2 cellular contexts compared by ENCODE assay signal in the genomic region with DNA sequence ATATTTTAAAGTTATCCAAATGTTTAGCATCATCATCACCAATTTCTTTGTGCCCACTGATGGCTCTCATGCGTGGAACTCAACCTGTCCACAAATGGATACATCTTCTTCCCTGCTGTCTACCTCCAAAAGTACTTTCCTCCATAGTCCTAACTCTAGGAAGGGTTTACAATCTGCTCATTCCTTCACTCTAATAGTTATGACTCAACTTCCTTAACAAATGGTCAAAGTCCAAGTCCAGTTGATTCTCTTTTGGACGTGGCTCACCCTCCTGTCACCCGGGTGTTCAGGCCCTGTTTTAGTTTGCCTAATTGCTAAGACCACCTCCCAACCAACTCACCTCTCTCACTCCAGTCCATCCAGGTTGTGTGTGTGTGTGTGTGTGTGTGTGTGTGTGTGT.
TF ChIP-seq lines count a peak whose summit lies in the region.

No MANE protein-coding gene starts in this region.

TF ChIP-seq in HCT116, 20 proteins besides CTCF, POLR2A, EP300 and RAD21 (continued from another document):
- TF ChIP-seq, protein P1, sequence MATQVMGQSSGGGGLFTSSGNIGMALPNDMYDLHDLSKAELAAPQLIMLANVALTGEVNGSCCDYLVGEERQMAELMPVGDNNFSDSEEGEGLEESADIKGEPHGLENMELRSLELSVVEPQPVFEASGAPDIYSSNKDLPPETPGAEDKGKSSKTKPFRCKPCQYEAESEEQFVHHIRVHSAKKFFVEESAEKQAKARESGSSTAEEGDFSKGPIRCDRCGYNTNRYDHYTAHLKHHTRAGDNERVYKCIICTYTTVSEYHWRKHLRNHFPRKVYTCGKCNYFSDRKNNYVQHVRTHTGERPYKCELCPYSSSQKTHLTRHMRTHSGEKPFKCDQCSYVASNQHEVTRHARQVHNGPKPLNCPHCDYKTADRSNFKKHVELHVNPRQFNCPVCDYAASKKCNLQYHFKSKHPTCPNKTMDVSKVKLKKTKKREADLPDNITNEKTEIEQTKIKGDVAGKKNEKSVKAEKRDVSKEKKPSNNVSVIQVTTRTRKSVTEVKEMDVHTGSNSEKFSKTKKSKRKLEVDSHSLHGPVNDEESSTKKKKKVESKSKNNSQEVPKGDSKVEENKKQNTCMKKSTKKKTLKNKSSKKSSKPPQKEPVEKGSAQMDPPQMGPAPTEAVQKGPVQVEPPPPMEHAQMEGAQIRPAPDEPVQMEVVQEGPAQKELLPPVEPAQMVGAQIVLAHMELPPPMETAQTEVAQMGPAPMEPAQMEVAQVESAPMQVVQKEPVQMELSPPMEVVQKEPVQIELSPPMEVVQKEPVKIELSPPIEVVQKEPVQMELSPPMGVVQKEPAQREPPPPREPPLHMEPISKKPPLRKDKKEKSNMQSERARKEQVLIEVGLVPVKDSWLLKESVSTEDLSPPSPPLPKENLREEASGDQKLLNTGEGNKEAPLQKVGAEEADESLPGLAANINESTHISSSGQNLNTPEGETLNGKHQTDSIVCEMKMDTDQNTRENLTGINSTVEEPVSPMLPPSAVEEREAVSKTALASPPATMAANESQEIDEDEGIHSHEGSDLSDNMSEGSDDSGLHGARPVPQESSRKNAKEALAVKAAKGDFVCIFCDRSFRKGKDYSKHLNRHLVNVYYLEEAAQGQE (IDR thresholded peaks at IDR 0.05; ENCODE audit: low read depth), result no peak
- TF ChIP-seq CEBPB (IDR thresholded peaks at IDR 0.05; ENCODE audit: low read depth) (no peak), EGR1 (IDR thresholded peaks at IDR 0.05; ENCODE audit: low read depth) (no peak), ELF1 (IDR thresholded peaks at IDR 0.05; ENCODE audit: borderline replicate concordance, low read depth) (no peak), POLR2AphosphoS5 (IDR thresholded peaks at IDR 0.05; ENCODE audit: low read depth, low read length) (no peak), MAX (IDR thresholded peaks at IDR 0.05) (no peak), TCF7L2 (IDR thresholded peaks at IDR 0.05; ENCODE audit: borderline replicate concordance, extremely low read depth, insufficient read depth, insufficient read length) (no peak), ZBTB33 (IDR thresholded peaks at IDR 0.05; ENCODE audit: extremely low read depth, insufficient replicate concordance, low read length) (no peak), JUND (IDR thresholded peaks at IDR 0.05) (peak; percentile 50), EZH2 (IDR thresholded peaks at IDR 0.05) (no peak)
TF ChIP-seq in HCT116: peak in this region for 3.

TF ChIP-seq in WTC11, 78 proteins besides CTCF, POLR2A, EP300 and RAD21 (continued from another document):
- TF ChIP-seq, protein P2, sequence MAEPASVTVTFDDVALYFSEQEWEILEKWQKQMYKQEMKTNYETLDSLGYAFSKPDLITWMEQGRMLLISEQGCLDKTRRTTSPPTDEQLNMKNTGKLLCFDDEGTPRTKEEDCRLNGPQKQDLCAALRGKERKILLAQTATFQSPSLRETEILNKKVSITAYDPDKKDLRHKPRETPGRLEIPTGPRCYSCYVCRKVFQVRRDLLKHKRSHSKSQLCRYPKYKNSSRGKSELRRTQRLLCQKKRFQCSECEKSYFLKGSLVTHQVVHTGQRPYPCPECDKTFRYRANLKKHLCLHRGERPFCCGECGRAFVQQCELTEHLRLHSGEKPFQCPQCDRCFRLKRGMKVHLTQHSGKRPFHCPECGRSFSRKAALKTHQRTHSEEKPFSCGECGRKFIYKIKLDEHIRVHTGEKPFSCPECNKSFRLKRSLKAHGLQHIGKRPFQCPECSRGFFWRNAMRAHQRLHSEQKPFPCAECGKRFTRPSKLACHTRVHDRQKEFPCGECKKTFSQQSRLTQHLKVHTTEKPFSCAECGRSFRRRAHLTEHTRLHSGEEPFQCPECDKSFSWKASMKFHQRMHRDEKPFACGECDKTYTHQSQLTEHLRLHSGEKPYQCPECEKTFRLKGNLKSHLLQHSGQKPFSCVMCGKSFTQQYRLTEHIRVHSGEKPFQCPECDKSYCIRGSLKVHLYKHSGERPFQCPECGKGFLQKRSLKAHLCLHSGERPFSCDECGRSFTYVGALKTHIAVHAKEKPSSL (CRISPR knock-in tag; conservative IDR thresholded peaks at IDR 0.05), result no peak
- TF ChIP-seq MXD4 (CRISPR knock-in tag; IDR thresholded peaks at IDR 0.05; ENCODE audit: borderline replicate concordance) (no peak), GRHL2 (CRISPR knock-in tag; IDR thresholded peaks at IDR 0.05; ENCODE audit: insufficient replicate concordance, severe bottlenecking) (no peak), SMAD3 (CRISPR knock-in tag; IDR thresholded peaks at IDR 0.05; ENCODE audit: borderline replicate concordance) (no peak), ZNF263 (CRISPR knock-in tag; IDR thresholded peaks at IDR 0.05; ENCODE audit: low read depth) (no peak), E2F1 (CRISPR knock-in tag; IDR thresholded peaks at IDR 0.05) (no peak), KAT7 (CRISPR knock-in tag; IDR thresholded peaks at IDR 0.05; ENCODE audit: borderline replicate concordance) (no peak), CREM (CRISPR knock-in tag; IDR thresholded peaks at IDR 0.05) (no peak), ZNF423 (CRISPR knock-in tag; IDR thresholded peaks at IDR 0.05) (no peak), ZMAT4 (CRISPR knock-in tag; IDR thresholded peaks at IDR 0.05) (no peak), ZSCAN18 (CRISPR knock-in tag; IDR thresholded peaks at IDR 0.05) (no peak), MYBL2 (CRISPR knock-in tag; IDR thresholded peaks at IDR 0.05) (no peak), HMGA2 (CRISPR knock-in tag; IDR thresholded peaks at IDR 0.05) (no peak), ELF4 (CRISPR knock-in tag; IDR thresholded peaks at IDR 0.05; ENCODE audit: low read depth) (no peak), ZNF138 (CRISPR knock-in tag; conservative IDR thresholded peaks at IDR 0.05) (no peak)
- TF ChIP-seq, protein P3, sequence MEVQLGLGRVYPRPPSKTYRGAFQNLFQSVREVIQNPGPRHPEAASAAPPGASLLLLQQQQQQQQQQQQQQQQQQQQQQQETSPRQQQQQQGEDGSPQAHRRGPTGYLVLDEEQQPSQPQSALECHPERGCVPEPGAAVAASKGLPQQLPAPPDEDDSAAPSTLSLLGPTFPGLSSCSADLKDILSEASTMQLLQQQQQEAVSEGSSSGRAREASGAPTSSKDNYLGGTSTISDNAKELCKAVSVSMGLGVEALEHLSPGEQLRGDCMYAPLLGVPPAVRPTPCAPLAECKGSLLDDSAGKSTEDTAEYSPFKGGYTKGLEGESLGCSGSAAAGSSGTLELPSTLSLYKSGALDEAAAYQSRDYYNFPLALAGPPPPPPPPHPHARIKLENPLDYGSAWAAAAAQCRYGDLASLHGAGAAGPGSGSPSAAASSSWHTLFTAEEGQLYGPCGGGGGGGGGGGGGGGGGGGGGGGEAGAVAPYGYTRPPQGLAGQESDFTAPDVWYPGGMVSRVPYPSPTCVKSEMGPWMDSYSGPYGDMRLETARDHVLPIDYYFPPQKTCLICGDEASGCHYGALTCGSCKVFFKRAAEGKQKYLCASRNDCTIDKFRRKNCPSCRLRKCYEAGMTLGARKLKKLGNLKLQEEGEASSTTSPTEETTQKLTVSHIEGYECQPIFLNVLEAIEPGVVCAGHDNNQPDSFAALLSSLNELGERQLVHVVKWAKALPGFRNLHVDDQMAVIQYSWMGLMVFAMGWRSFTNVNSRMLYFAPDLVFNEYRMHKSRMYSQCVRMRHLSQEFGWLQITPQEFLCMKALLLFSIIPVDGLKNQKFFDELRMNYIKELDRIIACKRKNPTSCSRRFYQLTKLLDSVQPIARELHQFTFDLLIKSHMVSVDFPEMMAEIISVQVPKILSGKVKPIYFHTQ (CRISPR knock-in tag; IDR thresholded peaks at IDR 0.05), result no peak
- TF ChIP-seq, protein P4, sequence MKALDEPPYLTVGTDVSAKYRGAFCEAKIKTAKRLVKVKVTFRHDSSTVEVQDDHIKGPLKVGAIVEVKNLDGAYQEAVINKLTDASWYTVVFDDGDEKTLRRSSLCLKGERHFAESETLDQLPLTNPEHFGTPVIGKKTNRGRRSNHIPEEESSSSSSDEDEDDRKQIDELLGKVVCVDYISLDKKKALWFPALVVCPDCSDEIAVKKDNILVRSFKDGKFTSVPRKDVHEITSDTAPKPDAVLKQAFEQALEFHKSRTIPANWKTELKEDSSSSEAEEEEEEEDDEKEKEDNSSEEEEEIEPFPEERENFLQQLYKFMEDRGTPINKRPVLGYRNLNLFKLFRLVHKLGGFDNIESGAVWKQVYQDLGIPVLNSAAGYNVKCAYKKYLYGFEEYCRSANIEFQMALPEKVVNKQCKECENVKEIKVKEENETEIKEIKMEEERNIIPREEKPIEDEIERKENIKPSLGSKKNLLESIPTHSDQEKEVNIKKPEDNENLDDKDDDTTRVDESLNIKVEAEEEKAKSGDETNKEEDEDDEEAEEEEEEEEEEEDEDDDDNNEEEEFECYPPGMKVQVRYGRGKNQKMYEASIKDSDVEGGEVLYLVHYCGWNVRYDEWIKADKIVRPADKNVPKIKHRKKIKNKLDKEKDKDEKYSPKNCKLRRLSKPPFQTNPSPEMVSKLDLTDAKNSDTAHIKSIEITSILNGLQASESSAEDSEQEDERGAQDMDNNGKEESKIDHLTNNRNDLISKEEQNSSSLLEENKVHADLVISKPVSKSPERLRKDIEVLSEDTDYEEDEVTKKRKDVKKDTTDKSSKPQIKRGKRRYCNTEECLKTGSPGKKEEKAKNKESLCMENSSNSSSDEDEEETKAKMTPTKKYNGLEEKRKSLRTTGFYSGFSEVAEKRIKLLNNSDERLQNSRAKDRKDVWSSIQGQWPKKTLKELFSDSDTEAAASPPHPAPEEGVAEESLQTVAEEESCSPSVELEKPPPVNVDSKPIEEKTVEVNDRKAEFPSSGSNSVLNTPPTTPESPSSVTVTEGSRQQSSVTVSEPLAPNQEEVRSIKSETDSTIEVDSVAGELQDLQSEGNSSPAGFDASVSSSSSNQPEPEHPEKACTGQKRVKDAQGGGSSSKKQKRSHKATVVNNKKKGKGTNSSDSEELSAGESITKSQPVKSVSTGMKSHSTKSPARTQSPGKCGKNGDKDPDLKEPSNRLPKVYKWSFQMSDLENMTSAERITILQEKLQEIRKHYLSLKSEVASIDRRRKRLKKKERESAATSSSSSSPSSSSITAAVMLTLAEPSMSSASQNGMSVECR (CRISPR knock-in tag; IDR thresholded peaks at IDR 0.05; ENCODE audit: borderline replicate concordance), result no peak
